ENCODE assay signal across 11 cellular contexts in genomic region chr12:9244894-9245293, GRCh38. TPM values are rescaled to one million over a fixed set of nuclear protein-coding genes. Genes with fewer than 3 reads are reported as not detected.
DNase-seq lines count a peak whose midpoint lies in the region; ATAC-seq and TF ChIP-seq lines count a peak whose summit lies in the region.
"Had no signal": no experiment of that assay in that cellular context is flagged by ENCODE, and none has a peak within 500 bp of the region (broad histone marks: within the 10 kb centered on the region; RNA-seq: fewer than 3 reads in every experiment).

No MANE protein-coding gene starts in this region.

- POLR2A ChIA-PET in OCI-LY7 (lab: Charles Lee): interaction anchor here (1.8 kb wide), 1 partner anchor 12 kb away, joined by 3 read pairs; no protein-coding TSS in a partner anchor

- H3K9me3 ChIP-seq in breast epithelium (no peaks in the 10 kb centered on the region), OCI-LY7 (ENCODE audit: low read length) (no peaks in the 10 kb centered on the region)
- H3K9me3 ChIP-seq: A549, thoracic aorta had no signal

- TF ChIP-seq CTCF in breast epithelium (IDR thresholded peaks at IDR 0.05) (no peak), OCI-LY7 (conservative IDR thresholded peaks at IDR 0.05; ENCODE audit: low read length) (no peak)

- no peaks in the 10 kb centered on the region for H3K27me3 ChIP-seq in breast epithelium

- H3K36me3 ChIP-seq in breast epithelium: no peaks in the 10 kb centered on the region
- H3K36me3 ChIP-seq in OCI-LY7 (ENCODE audit: insufficient read depth, low read length): no peaks in the 10 kb centered on the region
- H3K36me3 ChIP-seq: thoracic aorta had no signal

- H3K27ac ChIP-seq in breast epithelium (peak overlapping the region; percentile 71 to 79), OCI-LY7 (ENCODE audit: low read depth, low read length, poor library complexity, severe bottlenecking) (no peak overlapping the region)
- H3K27ac ChIP-seq: A549, thoracic aorta had no signal

- ATAC-seq in stimulated activated naive CD8-positive, alpha-beta T cell treated with anti-CD3 and anti-CD28 coated beads, Interleukin-15, Interleukin-2, amounts not matched to agents 100 U/mL and 50 U/mL, for 24 hours: peak; percentile 93

- CTCF ChIA-PET in OCI-LY7 (lab: Charles Lee; ENCODE audit: unreplicated experiment): no interaction called here

- TF ChIP-seq POLR2A in breast epithelium (IDR thresholded peaks at IDR 0.05): no peak

- H3K9me2 ChIP-seq in OCI-LY7 (ENCODE audit: insufficient read depth, low read length): no peaks in the 10 kb centered on the region

- H3K79me2 ChIP-seq in OCI-LY7 (ENCODE audit: insufficient read depth, low read depth, low read length): no peaks in the 10 kb centered on the region

- no peak overlapping the region for H3K4me2 ChIP-seq in OCI-LY7 (ENCODE audit: low read length)
- H3K4me2 ChIP-seq: A549 had no signal

- no peaks in the 10 kb centered on the region for H3K4me1 ChIP-seq in breast epithelium
- H3K4me1 ChIP-seq in OCI-LY7 (ENCODE audit: insufficient read depth, low read length, poor library complexity, severe bottlenecking): no peaks in the 10 kb centered on the region
- H3K4me1 ChIP-seq: A549 had no signal

- no peak overlapping the region for H2AFZ ChIP-seq in OCI-LY7 (ENCODE audit: low read length)

- no peak overlapping the region for H3K4me3 ChIP-seq in breast epithelium
- H3K4me3 ChIP-seq in OCI-LY7 (ENCODE audit: low read depth, low read length, poor library complexity, severe bottlenecking): no peak overlapping the region
- H3K4me3 ChIP-seq: A549, thoracic aorta had no signal

- BruUV-seq in OCI-LY7 (replicated peaks; lab: Mats Ljungman, UMichigan): no TSS peak

- H4K20me1 ChIP-seq in OCI-LY7 (ENCODE audit: insufficient read depth, low read length): no peaks in the 10 kb centered on the region

- peak; percentile 85 for DNase-seq in activated CD4-positive, alpha-beta T cell treated with anti-CD3 and anti-CD28 coated beads for 48 hours
- DNase-seq in activated CD4-positive, alpha-beta T cell treated with anti-CD3 and anti-CD28 coated beads for 1 hour: no peak
- DNase-seq in HT1080 (ENCODE audit: low read depth): peak; percentile 31
- DNase-seq in breast epithelium (ENCODE audit: low spot score in 2 of 2): peak in 1 of 2 donors; percentile 63
- peak; percentile 66 for DNase-seq in stimulated activated naive CD8-positive, alpha-beta T cell treated with anti-CD3 and anti-CD28 coated beads, Interleukin-15, Interleukin-2, amounts not matched to agents 100 U/mL and 50 U/mL, for 24 hours
- DNase-seq in OCI-LY7 (ENCODE audit: low spot score): no peak
- no peak for DNase-seq in NCI-H2227 treated with DMSO at 0.1 percent for 48 hours (lab: John Stamatoyannopoulos, UW)
- no peak for DNase-seq in HCEC 1CT

- intact Hi-C loops in breast epithelium (cut with DNase I; ENCODE audit: low total_unique reads) (no loop called here), OCI-LY7 (cut with micrococcal nuclease; ENCODE audit: unreplicated experiment) (no loop called here)

RNA-seq across cellular contexts. Expression of gene PZP, which starts 36.7 kb away (rescaled TPM):
- not detected in 2 replicates for total RNA-seq in HT1080 (2014; rRNA removed; shearing (Covaris generic))
- polyA plus RNA-seq in HT1080 (2015; cell fraction: cytosol; rRNA removed): not detected in 2 replicates
- polyA plus RNA-seq in HT1080 (2015; cell fraction: nucleus; rRNA removed): not detected in 2 replicates
- total RNA-seq in breast epithelium: under 1 TPM in 2 of 3 donors, not detected in 1; under 0.01 to 0.80 TPM
- total RNA-seq in OCI-LY7 (2014; rRNA removed; shearing (Covaris generic)): not detected in 2 replicates
- not detected in 2 replicates for total RNA-seq in OCI-LY7 (2022)
- total RNA-seq: thoracic aorta had no signal
- polyA plus RNA-seq: A549, neural cell had no signal

Comparison
In these comparisons a context has a peak if more than half of its experiments do, and no peak if none do; other contexts are left out.
1. DNase-seq: peak in activated CD4-positive, alpha-beta T cell treated with anti-CD3 and anti-CD28 coated beads for 48 hours (single experiment), HT1080 (single experiment) and stimulated activated naive CD8-positive, alpha-beta T cell treated with anti-CD3 and anti-CD28 coated beads, Interleukin-15, Interleukin-2, amounts not matched to agents 100 U/mL and 50 U/mL, for 24 hours (single experiment); none in activated CD4-positive, alpha-beta T cell treated with anti-CD3 and anti-CD28 coated beads for 1 hour (single experiment), OCI-LY7 (single experiment), NCI-H2227 treated with DMSO at 0.1 percent for 48 hours (single experiment) and HCEC 1CT (single experiment).